In the genomic region with DNA sequence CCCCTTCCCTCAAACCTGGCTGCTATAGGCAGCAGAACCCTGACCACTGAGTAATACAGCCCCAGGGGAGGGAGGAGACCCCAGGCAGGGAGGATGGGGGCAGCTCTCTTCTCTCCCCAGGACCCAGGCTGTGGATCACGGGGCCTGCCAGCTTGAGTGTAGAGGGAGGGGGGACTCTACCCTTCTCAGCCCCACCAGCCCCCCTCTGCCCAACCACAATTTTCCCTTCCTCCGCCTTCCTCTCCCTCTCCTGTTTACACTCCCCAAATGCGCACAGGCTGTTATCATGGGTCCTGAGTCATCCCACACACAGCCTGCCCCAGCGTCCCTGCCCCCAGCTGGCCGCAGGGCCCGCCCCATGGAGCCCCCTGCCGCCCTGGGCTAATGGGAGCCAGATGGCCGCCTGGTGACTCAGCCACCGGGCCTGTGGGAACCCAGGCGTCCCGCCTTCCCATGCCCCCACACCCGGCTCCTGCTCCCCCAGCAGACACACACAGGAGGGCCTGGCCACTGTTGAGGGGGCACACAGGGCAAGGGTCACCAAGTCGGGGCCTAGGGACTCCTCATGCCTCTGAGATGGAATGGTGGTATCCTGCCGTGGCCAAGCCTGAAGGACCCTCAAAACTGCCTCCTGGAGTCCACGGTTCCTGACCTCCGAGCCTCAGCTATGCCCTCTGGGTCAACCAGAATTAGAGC, we compare ENCODE assay signal across 8 cellular contexts. TPM values are rescaled to one million over a fixed set of nuclear protein-coding genes. Genes with fewer than 3 reads are reported as not detected.
A peak's percentile ranks its signal among the peaks of the same experiment; 100 is the strongest.
DNase-seq lines count a peak whose midpoint lies in the region; ATAC-seq, FAIRE-seq and TF ChIP-seq lines count a peak whose summit lies in the region.

No MANE protein-coding gene starts in this region.

- no peak for FAIRE-seq in astrocyte (lab: Jason Lieb, UNC)

- H3K36me3 Mint-ChIP-seq in astrocyte (ENCODE audit: low read depth, unreplicated experiment) = peaks cover 16% of the 10 kb centered on the region
- H3K36me3 Mint-ChIP-seq in stimulated activated naive B cell treated with anti-CD40 and anti-IgM and Interleukin-4, amounts not matched to agents 10 μg/mL and 1 μg/mL and 100 μg/mL, for 72 hours = peaks cover 40 to 73% of the 10 kb centered on the region in 2 donors

- H3K4me3 Mint-ChIP-seq in astrocyte (ENCODE audit: unreplicated experiment) = peak overlapping the region; percentile 75
- H3K4me3 Mint-ChIP-seq in stimulated activated naive B cell treated with anti-CD40 and anti-IgM and Interleukin-4, amounts not matched to agents 10 μg/mL and 1 μg/mL and 100 μg/mL, for 72 hours = peak overlapping the region; percentile 18 to 20

- peak overlapping the region; percentile 80 for H3K4me2 ChIP-seq in astrocyte (ENCODE audit: low read length)

- peak overlapping the region; percentile 100 for H3K27ac ChIP-seq in astrocyte (ENCODE audit: low read depth, low read length)

- no peak for TF ChIP-seq CTCF in astrocyte (IDR thresholded peaks at IDR 0.05; ENCODE audit: insufficient read depth, low read depth, low read length)

- H3K79me2 ChIP-seq in astrocyte (ENCODE audit: insufficient read depth, low read length) = peaks cover 10% of the 10 kb centered on the region

- H3K36me3 ChIP-seq in astrocyte (ENCODE audit: insufficient read depth, low read length) = peaks cover 14% of the 10 kb centered on the region

- no peaks in the 10 kb centered on the region for H3K27me3 Mint-ChIP-seq in astrocyte (ENCODE audit: low read depth, unreplicated experiment)
- H3K27me3 Mint-ChIP-seq in stimulated activated naive B cell treated with anti-CD40 and anti-IgM and Interleukin-4, amounts not matched to agents 10 μg/mL and 1 μg/mL and 100 μg/mL, for 72 hours = no peaks in the 10 kb centered on the region

- peaks cover 30% of the 10 kb centered on the region for H4K20me1 ChIP-seq in astrocyte (ENCODE audit: insufficient read depth, low read length)

- H3K4me3 ChIP-seq in astrocyte (ENCODE audit: insufficient read depth, low read depth, low read length) = peak overlapping the region; percentile 32

- H3K4me1 ChIP-seq in astrocyte (ENCODE audit: insufficient read depth, low read length) = peaks cover 77% of the 10 kb centered on the region

- H3K9me3 ChIP-seq in astrocyte (ENCODE audit: insufficient read depth, low read depth, low read length) = no peaks in the 10 kb centered on the region

- no peaks in the 10 kb centered on the region for H3K9me3 Mint-ChIP-seq in astrocyte (ENCODE audit: unreplicated experiment)
- no peaks in the 10 kb centered on the region for H3K9me3 Mint-ChIP-seq in stimulated activated naive B cell treated with anti-CD40 and anti-IgM and Interleukin-4, amounts not matched to agents 10 μg/mL and 1 μg/mL and 100 μg/mL, for 72 hours

- no peak for ATAC-seq in stimulated activated naive B cell treated with anti-CD40 and anti-IgM and Interleukin-4, amounts not matched to agents 10 μg/mL and 1 μg/mL and 100 μg/mL, for 72 hours (replicated peaks)
- no peak for ATAC-seq in HG03175 (IDR thresholded peaks at IDR 0.05; ENCODE audit: unreplicated experiment)

- H3K4me1 Mint-ChIP-seq in astrocyte (ENCODE audit: low read depth, unreplicated experiment) = peaks cover 63% of the 10 kb centered on the region
- peaks cover 62 to 75% of the 10 kb centered on the region in 2 donors for H3K4me1 Mint-ChIP-seq in stimulated activated naive B cell treated with anti-CD40 and anti-IgM and Interleukin-4, amounts not matched to agents 10 μg/mL and 1 μg/mL and 100 μg/mL, for 72 hours

- no peak overlapping the region for H2AFZ ChIP-seq in astrocyte (ENCODE audit: low read depth, low read length)

- no peaks in the 10 kb centered on the region for H3K27me3 ChIP-seq in astrocyte (ENCODE audit: insufficient read depth, low read length)

- DNase-seq in Ammon's horn (ENCODE audit: low spot score) = peak; percentile 22
- DNase-seq in Kasumi-1 (lab: John Stamatoyannopoulos, UW) = peak; percentile 50 to 71
- DNase-seq in astrocyte (ENCODE audit: low read depth) = peak; percentile 96
- DNase-seq in islet precursor cell = peak; percentile 97
- DNase-seq in stimulated activated naive B cell treated with anti-CD40 and anti-IgM and Interleukin-4, amounts not matched to agents 10 μg/mL and 1 μg/mL and 100 μg/mL, for 72 hours = no peak
- DNase-seq in NCI-H82 (lab: John Stamatoyannopoulos, UW) = no peak
- no peak for DNase-seq in foreskin melanocyte

- peak overlapping the region; percentile 99 for H3K27ac Mint-ChIP-seq in astrocyte (ENCODE audit: unreplicated experiment)
- H3K27ac Mint-ChIP-seq in stimulated activated naive B cell treated with anti-CD40 and anti-IgM and Interleukin-4, amounts not matched to agents 10 μg/mL and 1 μg/mL and 100 μg/mL, for 72 hours = peak overlapping the region; percentile 97

- H3K9ac ChIP-seq in astrocyte (ENCODE audit: low read length) = peak overlapping the region; percentile 95

RNA-seq across cellular contexts. Expression of gene CCDC97, which starts 13.6 kb away (rescaled TPM):
- 15.2 and 18.1 TPM in 2 replicates for total RNA-seq in astrocyte

RNA-seq across cellular contexts. Expression of gene TGFB1, which starts 30.1 kb away (rescaled TPM):
- 155 and 199 TPM in 2 replicates for total RNA-seq in astrocyte

RNA-seq across cellular contexts. Expression of gene B9D2, which starts 40.4 kb away (rescaled TPM):
- total RNA-seq in astrocyte = 5.5 and 5.9 TPM in 2 replicates

RNA-seq across cellular contexts. Expression of gene TMEM91, which starts 52.8 kb away (rescaled TPM):
- total RNA-seq in astrocyte = 7.4 and 8.9 TPM in 2 replicates

RNA-seq across cellular contexts. Expression of gene HNRNPUL1, which starts 59.4 kb away (rescaled TPM):
- total RNA-seq in astrocyte = 164 and 174 TPM in 2 replicates

Comparison
In these comparisons a context has a peak if more than half of its experiments do, and no peak if none do; other contexts are left out.
1. DNase-seq: peak in Ammon's horn (single experiment), Kasumi-1 (2 of 2), astrocyte (single experiment) and islet precursor cell (single experiment); none in stimulated activated naive B cell treated with anti-CD40 and anti-IgM and Interleukin-4, amounts not matched to agents 10 μg/mL and 1 μg/mL and 100 μg/mL, for 72 hours (single experiment), NCI-H82 (single experiment) and foreskin melanocyte (single experiment).